8 cellular contexts compared by ENCODE assay signal in the genomic region with DNA sequence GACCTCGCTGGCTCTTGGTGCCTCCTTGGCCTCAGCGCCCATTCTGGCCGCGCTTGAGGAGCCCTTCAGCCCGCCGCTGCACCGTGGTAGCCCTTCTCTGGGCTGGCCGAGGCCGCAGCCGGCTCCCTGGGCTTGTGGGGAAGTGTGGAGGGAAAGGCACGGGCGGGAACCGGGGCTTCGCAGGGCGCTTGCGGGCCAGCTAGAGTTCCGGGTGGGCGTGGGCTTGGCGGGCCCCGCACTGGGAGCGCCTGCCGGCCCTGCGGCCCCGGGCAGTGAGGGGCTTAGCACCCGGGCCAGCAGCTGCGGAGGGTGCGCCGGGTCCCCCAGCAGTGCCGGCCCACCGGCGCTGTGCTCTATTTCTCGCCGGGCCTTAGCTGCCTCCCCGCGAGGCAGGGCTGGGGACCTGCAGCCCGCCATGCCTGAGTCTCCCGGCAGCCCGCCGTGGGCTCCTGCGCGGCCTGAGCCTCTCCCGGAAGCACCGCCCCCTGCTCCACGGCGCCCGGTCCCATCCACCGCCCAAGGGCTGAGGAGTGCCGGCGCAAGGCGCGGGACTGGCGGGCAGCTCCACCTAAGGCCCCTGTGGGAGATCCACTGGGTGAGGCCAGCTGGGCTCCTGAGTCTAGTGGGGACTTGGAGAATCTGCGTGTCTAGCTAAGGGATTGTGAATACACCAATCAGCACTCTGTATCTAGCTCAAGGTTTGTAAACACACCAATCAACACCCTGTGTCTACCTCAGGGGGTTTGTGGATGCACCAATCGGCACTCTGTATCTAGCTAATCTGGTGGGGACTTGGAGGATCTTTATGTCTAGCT.
DNase-seq lines count a peak whose midpoint lies in the region; ATAC-seq and TF ChIP-seq lines count a peak whose summit lies in the region.
"Not testable (repeated sequence)": the region's sequence is repeated elsewhere in the genome, so short reads cannot be mapped to it uniquely, and the experiment has no call there.

No MANE protein-coding gene starts in this region.

- POLR2A ChIA-PET in CD8-positive, alpha-beta memory T cell (lab: Charles Lee); activated CD4-positive, alpha-beta T cell treated with anti-CD3 and anti-CD28 coated beads, Interleukin-2, amount 10 ng/mL, durations not matched to agents 7 days and 5 days (lab: Charles Lee): not testable (repeated sequence)

- peak overlapping the region in 2 of 8 donors; percentile 13 for H3K27ac Mint-ChIP-seq in CD8-positive, alpha-beta memory T cell
- H3K27ac Mint-ChIP-seq in IgD-negative memory B cell; chondrocyte (ENCODE audit: unreplicated experiment); stimulated activated effector memory CD8-positive, alpha-beta T cell treated with anti-CD3 and anti-CD28 coated beads, Interleukin-12 subunit alpha, Interleukin-12 subunit beta, amount 100 ng/mL, for 72 hours: not testable (repeated sequence)
- H3K27ac Mint-ChIP-seq in activated CD4-positive, alpha-beta T cell treated with anti-CD3 and anti-CD28 coated beads, Interleukin-2, amount 10 ng/mL, durations not matched to agents 7 days and 5 days, result peak overlapping the region; percentile 25
- peak overlapping the region in 1 of 6 donors; percentile 29 for H3K27ac Mint-ChIP-seq in naive B cell

- H3K4me1 ChIP-seq in CD8-positive, alpha-beta memory T cell (ENCODE audit: insufficient read depth, low read length); heart left ventricle: not testable (repeated sequence)

- DNase-seq in CD8-positive, alpha-beta memory T cell, result peak in 3 of 5 donors; percentile 1 to 16 (median 2)
- DNase-seq in activated CD4-positive, alpha-beta T cell treated with anti-CD3 and anti-CD28 coated beads, Interleukin-2, amount 10 ng/mL, durations not matched to agents 7 days and 5 days, result peak; percentile 6
- peak; percentile 80 for DNase-seq in chondrocyte (ENCODE audit: low spot score)
- DNase-seq in heart left ventricle, result peak in 1 of 5 donors; percentile 51
- not testable (repeated sequence) for DNase-seq in naive B cell
- peak in 1 of 2 donors; percentile 48 for DNase-seq in stimulated activated effector memory CD8-positive, alpha-beta T cell treated with anti-CD3 and anti-CD28 coated beads, Interleukin-12 subunit alpha, Interleukin-12 subunit beta, amount 100 ng/mL, for 72 hours (ENCODE audit: low spot score in 2 of 2)

- not testable (repeated sequence) for H3K27me3 ChIP-seq in CD8-positive, alpha-beta memory T cell (ENCODE audit: insufficient read depth, low read length, poor library complexity, severe bottlenecking); heart left ventricle

- CTCF ChIA-PET in CD8-positive, alpha-beta memory T cell (lab: Charles Lee); activated CD4-positive, alpha-beta T cell treated with anti-CD3 and anti-CD28 coated beads, Interleukin-2, amount 10 ng/mL, durations not matched to agents 7 days and 5 days (lab: Charles Lee): not testable (repeated sequence)

- H3K4me1 Mint-ChIP-seq in CD8-positive, alpha-beta memory T cell; IgD-negative memory B cell; activated CD4-positive, alpha-beta T cell treated with anti-CD3 and anti-CD28 coated beads, Interleukin-2, amount 10 ng/mL, durations not matched to agents 7 days and 5 days; chondrocyte (ENCODE audit: low read depth); naive B cell; stimulated activated effector memory CD8-positive, alpha-beta T cell treated with anti-CD3 and anti-CD28 coated beads, Interleukin-12 subunit alpha, Interleukin-12 subunit beta, amount 100 ng/mL, for 72 hours: not testable (repeated sequence)

- not testable (repeated sequence) for H3K9me3 Mint-ChIP-seq in CD8-positive, alpha-beta memory T cell; IgD-negative memory B cell; activated CD4-positive, alpha-beta T cell treated with anti-CD3 and anti-CD28 coated beads, Interleukin-2, amount 10 ng/mL, durations not matched to agents 7 days and 5 days; stimulated activated effector memory CD8-positive, alpha-beta T cell treated with anti-CD3 and anti-CD28 coated beads, Interleukin-12 subunit alpha, Interleukin-12 subunit beta, amount 100 ng/mL, for 72 hours
- H3K9me3 Mint-ChIP-seq in chondrocyte (ENCODE audit: low read depth) (peaks cover 14% of the 10 kb centered on the region), naive B cell (peaks cover 0 to 10% (median 6%) of the 10 kb centered on the region in 7 donors)

- intact Hi-C loops in heart left ventricle (cut with DNase I), result not testable (repeated sequence)

- not testable (repeated sequence) for TF ChIP-seq POLR2A in heart left ventricle (IDR thresholded peaks at IDR 0.05)

- peak overlapping the region in 4 of 7 donors; percentile 25 to 75 (median 58) for H3K4me3 Mint-ChIP-seq in CD8-positive, alpha-beta memory T cell
- H3K4me3 Mint-ChIP-seq in IgD-negative memory B cell, result peak overlapping the region; percentile 27 to 72 (median 48)
- H3K4me3 Mint-ChIP-seq in activated CD4-positive, alpha-beta T cell treated with anti-CD3 and anti-CD28 coated beads, Interleukin-2, amount 10 ng/mL, durations not matched to agents 7 days and 5 days, result peak overlapping the region; percentile 59
- H3K4me3 Mint-ChIP-seq in chondrocyte (ENCODE audit: unreplicated experiment), result not testable (repeated sequence)
- peak overlapping the region in 6 of 8 donors; percentile 25 to 76 (median 43) for H3K4me3 Mint-ChIP-seq in naive B cell
- H3K4me3 Mint-ChIP-seq in stimulated activated effector memory CD8-positive, alpha-beta T cell treated with anti-CD3 and anti-CD28 coated beads, Interleukin-12 subunit alpha, Interleukin-12 subunit beta, amount 100 ng/mL, for 72 hours, result peak overlapping the region; percentile 29

- H3K36me3 Mint-ChIP-seq in CD8-positive, alpha-beta memory T cell; IgD-negative memory B cell; activated CD4-positive, alpha-beta T cell treated with anti-CD3 and anti-CD28 coated beads, Interleukin-2, amount 10 ng/mL, durations not matched to agents 7 days and 5 days (ENCODE audit: low read depth); chondrocyte (ENCODE audit: low read depth); naive B cell; stimulated activated effector memory CD8-positive, alpha-beta T cell treated with anti-CD3 and anti-CD28 coated beads, Interleukin-12 subunit alpha, Interleukin-12 subunit beta, amount 100 ng/mL, for 72 hours: not testable (repeated sequence)

- not testable (repeated sequence) for H3K4me3 ChIP-seq in CD8-positive, alpha-beta memory T cell (ENCODE audit: low read length)
- peak overlapping the region in 7 of 12 donors; percentile 9 to 46 (median 27) for H3K4me3 ChIP-seq in heart left ventricle

- not testable (repeated sequence) for TF ChIP-seq CTCF in chondrocyte (IDR thresholded peaks at IDR 0.05); heart left ventricle (IDR thresholded peaks at IDR 0.05)

- H3K9me3 ChIP-seq in CD8-positive, alpha-beta memory T cell (ENCODE audit: low read length), result not testable (repeated sequence)
- peaks cover 0 to 11% (median 0%) of the 10 kb centered on the region in 12 donors for H3K9me3 ChIP-seq in heart left ventricle

- WGBS in heart left ventricle, 4 donors, result 81 to 96% (median 84%) methylated on average over 33 to 54 of the region's 54 CpGs

- not testable (repeated sequence) for H3K27me3 Mint-ChIP-seq in CD8-positive, alpha-beta memory T cell; IgD-negative memory B cell; activated CD4-positive, alpha-beta T cell treated with anti-CD3 and anti-CD28 coated beads, Interleukin-2, amount 10 ng/mL, durations not matched to agents 7 days and 5 days; chondrocyte (ENCODE audit: low read depth); naive B cell

- H3K36me3 ChIP-seq in CD8-positive, alpha-beta memory T cell (ENCODE audit: insufficient read depth, low read length); heart left ventricle: not testable (repeated sequence)

- not testable (repeated sequence) for H3K27ac ChIP-seq in CD8-positive, alpha-beta memory T cell (ENCODE audit: low read depth, low read length); heart left ventricle

- peak; percentile 46 for ATAC-seq in GM21825 (IDR thresholded peaks at IDR 0.05; ENCODE audit: unreplicated experiment)
- not testable (repeated sequence) for ATAC-seq in heart left ventricle
- ATAC-seq in naive B cell (ENCODE audit: low read depth in 2 of 2), result peak in 1 of 2 donors; percentile 37
- peak; percentile 57 for ATAC-seq in stimulated activated effector memory CD8-positive, alpha-beta T cell treated with anti-CD3 and anti-CD28 coated beads, Interleukin-12 subunit alpha, Interleukin-12 subunit beta, amount 100 ng/mL, for 72 hours
